In the genomic region with DNA sequence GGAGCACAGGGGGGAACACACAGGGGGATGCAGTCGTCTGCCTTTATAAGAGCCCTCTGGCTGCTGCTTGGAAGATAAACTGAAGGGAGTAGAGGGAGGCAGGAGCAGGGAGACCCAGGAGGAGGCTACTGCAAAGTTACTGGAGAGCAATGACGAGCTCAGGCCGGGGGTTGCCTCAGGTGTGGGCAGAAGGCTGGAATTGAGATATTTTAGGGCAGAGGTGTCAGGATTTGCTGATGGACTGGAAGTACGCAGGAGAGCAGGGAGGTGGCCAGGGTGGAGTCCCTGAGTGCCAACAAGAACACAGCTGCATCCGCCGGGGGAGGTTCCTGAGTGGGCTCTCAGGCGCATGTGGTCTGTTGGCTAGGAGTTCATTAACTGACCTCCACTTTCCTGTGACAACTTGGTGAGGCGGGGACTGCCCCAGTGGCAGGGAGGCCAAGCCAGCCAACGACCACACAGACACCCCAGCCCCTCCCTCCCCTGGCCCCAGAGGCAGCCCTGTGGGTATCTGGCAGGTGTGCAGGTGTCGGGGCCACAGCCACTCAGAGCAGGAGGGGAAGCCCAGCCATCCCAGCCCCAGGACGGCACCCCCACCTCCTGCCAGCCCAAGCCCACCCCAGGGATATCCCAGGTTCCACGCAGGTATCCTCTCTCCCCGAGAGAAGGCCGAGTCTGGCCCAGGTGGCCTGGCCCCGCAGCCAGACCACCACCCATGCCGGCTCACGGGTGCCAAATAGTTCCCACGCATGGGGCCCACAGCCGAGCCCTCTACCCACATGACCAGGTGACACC, we compare ENCODE assay signal across 14 cellular contexts.
DNase-seq lines count a peak whose midpoint lies in the region; ATAC-seq, FAIRE-seq and TF ChIP-seq lines count a peak whose summit lies in the region.
"Had no signal": no experiment of that assay in that cellular context is flagged by ENCODE, and none has a peak within 500 bp of the region (broad histone marks: within the 10 kb centered on the region; RNA-seq: fewer than 3 reads in every experiment).

No MANE protein-coding gene starts in this region.

- WGBS in HepG2 (ENCODE audit: low lambda C conversion rate): 88% methylated on average over 9 of the region's 19 CpGs

- H3K4me3 ChIP-seq in HepG2 (replicated peaks in 1 of 3; ENCODE audit: insufficient read depth in 1 of 3, low read depth in 2 of 3, low read length in 3 of 3): no peak overlapping the region

- 0 out of 2 replicates have a peak, but pooled peaks cover 4% of the 10 kb centered on the region for H4K20me1 ChIP-seq in HepG2 (ENCODE audit: insufficient read depth, low read length)

- peak overlapping the region; percentile 71 for H3K27ac ChIP-seq in HepG2 (ENCODE audit: extremely low read length, insufficient read depth, low read length)

- no peak for TF ChIP-seq POLR2A in HepG2 (IDR thresholded peaks at IDR 0.05; ENCODE audit: insufficient read depth in 1 of 2, low read depth in 2 of 2, low read length in 2 of 2)

- H3K79me2 ChIP-seq in HepG2 (ENCODE audit: insufficient read depth, low read length): no peaks in the 10 kb centered on the region

- peak; percentile 61 for FAIRE-seq in GM19239 (lab: Jason Lieb, UNC)
- no peak for FAIRE-seq in HepG2 (lab: Jason Lieb, UNC)
- FAIRE-seq: D721Med had no signal

- H3K9ac ChIP-seq in HepG2 (ENCODE audit: insufficient read depth, low read depth, low read length): no peak overlapping the region

- H3K36me3 ChIP-seq in HepG2 (replicated peaks in 1 of 2; ENCODE audit: control insufficient read depth in 1 of 2, insufficient read depth in 2 of 2, low read length in 2 of 2): peaks cover 18 to 24% of the 10 kb centered on the region in 2 experiments

- TF ChIP-seq CTCF in GM10248 (IDR thresholded peaks at IDR 0.05; ENCODE audit: control extremely low read depth, extremely low read depth, low read depth, missing control alignments) (no peak), HepG2 (CRISPR knock-in tag; IDR thresholded peaks at IDR 0.05) (no peak)

- ATAC-seq in HG03432 (IDR thresholded peaks at IDR 0.05; ENCODE audit: unreplicated experiment) (peak; percentile 33), HepG2 (no peak), left colon (no peak), GM21576 (IDR thresholded peaks at IDR 0.05; ENCODE audit: unreplicated experiment) (no peak)

- no TSS peak for BruUV-seq in HepG2 (replicated peaks; lab: Mats Ljungman, UMichigan)

- no peak overlapping the region for H2AFZ ChIP-seq in HepG2 (ENCODE audit: low read length)

- CTCF ChIA-PET in GM10248 (lab: Yijun Ruan, JAX) (interaction anchor here (2.6 kb wide), 1 partner anchor 12 kb away, joined by 6 read pairs; no protein-coding TSS in a partner anchor), HepG2 (lab: Yijun Ruan, JAX; ENCODE audit: low intra/inter-chr PET ratio, low total read pairs) (no interaction called here)

- intact Hi-C loops in HepG2 (cut with micrococcal nuclease; ENCODE audit: unreplicated experiment): loop anchor here (5.0 kb wide), 1 partner anchor 35 kb away; no protein-coding TSS in a partner anchor
- intact Hi-C loops in left colon (cut with DNase I, micrococcal nuclease): no loop called here

- DNase-seq in GM10248 (ENCODE audit: extremely low spot score): peak; percentile 69
- DNase-seq in GM19239 (ENCODE audit: insufficient read length, low spot score): peak; percentile 73
- no peak for DNase-seq in HepG2 (ENCODE audit: low spot score)
- no peak for DNase-seq in AG08395 (ENCODE audit: low spot score)
- DNase-seq in ecto neural progenitor cell (ENCODE audit: low spot score): no peak
- DNase-seq in left colon: no peak
- DNase-seq: activated gamma-delta T cell treated with Interleukin-2 at 50 U/mL for 16 hours, cortex of kidney, islet precursor cell, NCI-H1105, NCI-H748 treated with DMSO at 0.1 percent for 48 hours had no signal

- TF ChIP-seq EP300 in HepG2 (IDR thresholded peaks at IDR 0.05; ENCODE audit: low read depth in 2 of 2, low read length in 2 of 2) (no peak), HepG2 (CRISPR knock-in tag; IDR thresholded peaks at IDR 0.05; ENCODE audit: borderline replicate concordance) (no peak)

- peaks cover 33% of the 10 kb centered on the region for H3K4me1 ChIP-seq in HepG2 (ENCODE audit: insufficient read depth, low read length)

- H3K27me3 ChIP-seq in HepG2 (ENCODE audit: control insufficient read depth in 1 of 2, insufficient read depth in 2 of 2, low read length in 2 of 2): no peaks in the 10 kb centered on the region

- no peaks in the 10 kb centered on the region for H3K9me3 ChIP-seq in HepG2 (ENCODE audit: low read length)

- in situ Hi-C loops in HepG2 (cut with HindIII; ENCODE audit: extremely low pct_ligation_motif_present, low pct_unique_long_range_greater_than_20kb): no loop called here

- peak overlapping the region; percentile 42; the same call in 1 of the 2 replicates for H3K4me2 ChIP-seq in HepG2 (ENCODE audit: low read depth, low read length)

- POLR2A ChIA-PET in GM10248 (lab: Yijun Ruan, JAX): interaction anchor here (1.0 kb wide), 1 partner anchor 12 kb away, joined by 3 read pairs; no protein-coding TSS in a partner anchor
- POLR2A ChIA-PET in HepG2 (lab: Yijun Ruan, JAX): no interaction called here

- no peak for TF ChIP-seq RAD21 in HepG2 (CRISPR knock-in tag; IDR thresholded peaks at IDR 0.05)

TF ChIP-seq in HepG2, 621 proteins besides CTCF, POLR2A, EP300 and RAD21:
- peak in 1 of 2 experiments; percentile 38; a peak in 1 of 4 replicates for TF ChIP-seq NR2F1 (CRISPR knock-in tag; IDR thresholded peaks at IDR 0.05)
- no peak for TF ChIP-seq ATF6 (CRISPR knock-in tag; conservative IDR thresholded peaks at IDR 0.05)
- no peak for TF ChIP-seq ZNF800 (CRISPR knock-in tag; IDR thresholded peaks at IDR 0.05)
- TF ChIP-seq SALL1 (CRISPR knock-in tag; IDR thresholded peaks at IDR 0.05): peak; percentile 0; the same call in 1 of the 2 replicates
- TF ChIP-seq AGO2 (optimal IDR thresholded peaks at IDR 0.05; ENCODE audit: low read depth, low read length): peak; percentile 43
- no peak for TF ChIP-seq ARNT (IDR thresholded peaks at IDR 0.05)
- no peak for TF ChIP-seq HNF1A (IDR thresholded peaks at IDR 0.05; ENCODE audit: low read depth)
- 0 out of 2 replicates have a peak, but pooled peaks have one; percentile 3 for TF ChIP-seq HNF1A (CRISPR knock-in tag; IDR thresholded peaks at IDR 0.05; ENCODE audit: borderline replicate concordance)

Comparison
In these comparisons a context has a peak if more than half of its experiments do, and no peak if none do; other contexts are left out.
1. DNase-seq: peak in GM10248 (single experiment) and GM19239 (single experiment); none in HepG2 (single experiment), AG08395 (single experiment), ecto neural progenitor cell (single experiment) and left colon (0 of 2).